In the genomic region with DNA sequence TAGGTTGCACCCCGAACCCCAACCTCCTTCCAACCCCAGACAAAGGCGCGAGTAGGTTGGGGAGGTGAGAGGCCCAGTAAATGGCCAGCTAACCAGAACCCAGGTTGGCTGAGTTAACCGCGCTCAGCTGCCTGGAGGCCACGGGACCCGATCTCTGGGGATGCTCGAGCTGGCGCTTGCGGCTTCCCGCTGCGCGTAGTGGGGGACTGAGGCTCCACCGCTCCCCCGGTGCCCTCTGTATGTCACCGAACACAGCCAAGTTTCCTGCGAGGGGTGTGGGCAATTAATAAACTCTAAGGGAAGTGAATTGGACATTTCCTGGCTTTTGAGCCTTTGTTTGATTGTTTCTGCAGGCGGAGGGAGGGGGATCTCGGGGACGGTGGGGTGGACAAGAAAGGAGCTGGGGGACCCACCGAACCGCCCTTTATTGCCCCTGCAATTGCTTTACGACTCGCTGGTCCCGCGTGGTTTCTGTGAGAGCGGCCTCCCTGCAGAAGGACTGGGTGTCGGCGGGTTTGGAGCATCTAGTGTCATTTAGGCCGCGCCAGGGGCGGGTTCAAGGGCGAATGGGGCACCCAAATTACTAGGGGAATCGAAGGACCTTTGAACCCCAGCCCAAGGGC, we compare ENCODE assay signal across 2 cellular contexts.
TF ChIP-seq lines count a peak whose summit lies in the region.

No MANE protein-coding gene starts in this region.

TF ChIP-seq in SK-N-SH, 30 proteins besides CTCF, POLR2A, EP300 and RAD21 (continued from another document):
- no peak for TF ChIP-seq TAF1 (IDR thresholded peaks at IDR 0.05; ENCODE audit: borderline replicate concordance, low read depth, low read length)
- no peak for TF ChIP-seq MXI1 (IDR thresholded peaks at IDR 0.05; ENCODE audit: low read depth, low read length)
- TF ChIP-seq SMC3 (IDR thresholded peaks at IDR 0.05; ENCODE audit: low read depth, low read length) = no peak
- no peak for TF ChIP-seq ELF1 (IDR thresholded peaks at IDR 0.05)
- no peak for TF ChIP-seq EZH2phosphoT487 (IDR thresholded peaks at IDR 0.05; ENCODE audit: borderline replicate concordance, low read depth)
- no peak for TF ChIP-seq NFIC (IDR thresholded peaks at IDR 0.05; ENCODE audit: borderline replicate concordance)

TF ChIP-seq in SK-N-SH treated with all-trans-retinoic acid at 6 μM for 48 hours, 23 proteins besides CTCF, POLR2A, EP300 and RAD21 (continued from another document):
- TF ChIP-seq, protein P1, sequence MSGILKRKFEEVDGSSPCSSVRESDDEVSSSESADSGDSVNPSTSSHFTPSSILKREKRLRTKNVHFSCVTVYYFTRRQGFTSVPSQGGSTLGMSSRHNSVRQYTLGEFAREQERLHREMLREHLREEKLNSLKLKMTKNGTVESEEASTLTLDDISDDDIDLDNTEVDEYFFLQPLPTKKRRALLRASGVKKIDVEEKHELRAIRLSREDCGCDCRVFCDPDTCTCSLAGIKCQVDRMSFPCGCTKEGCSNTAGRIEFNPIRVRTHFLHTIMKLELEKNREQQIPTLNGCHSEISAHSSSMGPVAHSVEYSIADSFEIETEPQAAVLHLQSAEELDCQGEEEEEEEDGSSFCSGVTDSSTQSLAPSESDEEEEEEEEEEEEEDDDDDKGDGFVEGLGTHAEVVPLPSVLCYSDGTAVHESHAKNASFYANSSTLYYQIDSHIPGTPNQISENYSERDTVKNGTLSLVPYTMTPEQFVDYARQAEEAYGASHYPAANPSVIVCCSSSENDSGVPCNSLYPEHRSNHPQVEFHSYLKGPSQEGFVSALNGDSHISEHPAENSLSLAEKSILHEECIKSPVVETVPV (CRISPR knock-in tag; IDR thresholded peaks at IDR 0.05) = no peak
- TF ChIP-seq, protein P2, sequence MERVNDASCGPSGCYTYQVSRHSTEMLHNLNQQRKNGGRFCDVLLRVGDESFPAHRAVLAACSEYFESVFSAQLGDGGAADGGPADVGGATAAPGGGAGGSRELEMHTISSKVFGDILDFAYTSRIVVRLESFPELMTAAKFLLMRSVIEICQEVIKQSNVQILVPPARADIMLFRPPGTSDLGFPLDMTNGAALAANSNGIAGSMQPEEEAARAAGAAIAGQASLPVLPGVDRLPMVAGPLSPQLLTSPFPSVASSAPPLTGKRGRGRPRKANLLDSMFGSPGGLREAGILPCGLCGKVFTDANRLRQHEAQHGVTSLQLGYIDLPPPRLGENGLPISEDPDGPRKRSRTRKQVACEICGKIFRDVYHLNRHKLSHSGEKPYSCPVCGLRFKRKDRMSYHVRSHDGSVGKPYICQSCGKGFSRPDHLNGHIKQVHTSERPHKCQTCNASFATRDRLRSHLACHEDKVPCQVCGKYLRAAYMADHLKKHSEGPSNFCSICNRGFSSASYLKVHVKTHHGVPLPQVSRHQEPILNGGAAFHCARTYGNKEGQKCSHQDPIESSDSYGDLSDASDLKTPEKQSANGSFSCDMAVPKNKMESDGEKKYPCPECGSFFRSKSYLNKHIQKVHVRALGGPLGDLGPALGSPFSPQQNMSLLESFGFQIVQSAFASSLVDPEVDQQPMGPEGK (CRISPR knock-in tag; IDR thresholded peaks at IDR 0.05; ENCODE audit: borderline replicate concordance) = no peak
- TF ChIP-seq CSDC2 (CRISPR knock-in tag; IDR thresholded peaks at IDR 0.05) (no peak), TCF4 (CRISPR knock-in tag; IDR thresholded peaks at IDR 0.05; ENCODE audit: borderline replicate concordance) (no peak), TSHZ2 (CRISPR knock-in tag; IDR thresholded peaks at IDR 0.05) (no peak), SNAI2 (CRISPR knock-in tag; IDR thresholded peaks at IDR 0.05) (no peak), ZNF565 (CRISPR knock-in tag; conservative IDR thresholded peaks at IDR 0.05; ENCODE audit: low read depth) (no peak), ESRRG (CRISPR knock-in tag; IDR thresholded peaks at IDR 0.05) (no peak), ISL1 (CRISPR knock-in tag; IDR thresholded peaks at IDR 0.05) (no peak), ZFP3 (CRISPR knock-in tag; IDR thresholded peaks at IDR 0.05) (no peak), PPARA (CRISPR knock-in tag; IDR thresholded peaks at IDR 0.05; ENCODE audit: borderline replicate concordance) (no peak), RARB (CRISPR knock-in tag; IDR thresholded peaks at IDR 0.05) (no peak), ARNTL (CRISPR knock-in tag; IDR thresholded peaks at IDR 0.05; ENCODE audit: borderline replicate concordance, low read depth) (no peak), ZNF8 (CRISPR knock-in tag; IDR thresholded peaks at IDR 0.05) (no peak), OSR1 (CRISPR knock-in tag; IDR thresholded peaks at IDR 0.05) (no peak), POU6F1 (CRISPR knock-in tag; IDR thresholded peaks at IDR 0.05; ENCODE audit: borderline replicate concordance, low read depth) (no peak)
- TF ChIP-seq, protein P3, sequence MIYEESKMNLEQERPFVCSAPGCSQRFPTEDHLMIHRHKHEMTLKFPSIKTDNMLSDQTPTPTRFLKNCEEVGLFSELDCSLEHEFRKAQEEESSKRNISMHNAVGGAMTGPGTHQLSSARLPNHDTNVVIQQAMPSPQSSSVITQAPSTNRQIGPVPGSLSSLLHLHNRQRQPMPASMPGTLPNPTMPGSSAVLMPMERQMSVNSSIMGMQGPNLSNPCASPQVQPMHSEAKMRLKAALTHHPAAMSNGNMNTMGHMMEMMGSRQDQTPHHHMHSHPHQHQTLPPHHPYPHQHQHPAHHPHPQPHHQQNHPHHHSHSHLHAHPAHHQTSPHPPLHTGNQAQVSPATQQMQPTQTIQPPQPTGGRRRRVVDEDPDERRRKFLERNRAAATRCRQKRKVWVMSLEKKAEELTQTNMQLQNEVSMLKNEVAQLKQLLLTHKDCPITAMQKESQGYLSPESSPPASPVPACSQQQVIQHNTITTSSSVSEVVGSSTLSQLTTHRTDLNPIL (CRISPR knock-in tag; IDR thresholded peaks at IDR 0.05; ENCODE audit: low read depth) = no peak
TF ChIP-seq in SK-N-SH treated with all-trans-retinoic acid at 6 μM for 48 hours: peak in this region for 0.
